Comparison of ENCODE assay signal across 23 cellular contexts in the genomic region with DNA sequence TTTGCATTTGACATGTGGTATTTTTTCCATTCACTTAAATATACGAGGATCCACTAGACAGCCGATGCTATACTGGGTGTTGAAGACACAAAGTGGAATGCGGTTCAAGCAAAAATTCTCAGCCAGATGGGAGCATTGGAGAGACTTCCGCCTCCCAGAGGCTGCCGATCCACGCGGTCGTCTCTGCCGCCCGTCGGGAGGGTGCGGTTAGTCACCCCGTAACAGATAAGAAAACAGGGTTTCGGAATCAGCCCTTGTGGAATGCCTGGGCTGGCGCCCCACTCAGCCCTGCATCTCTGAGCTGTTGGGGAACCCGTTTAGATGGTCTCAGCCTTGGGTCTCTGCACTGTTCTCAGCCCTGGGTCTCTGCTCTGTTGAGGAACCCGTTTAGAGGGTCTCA.
"Had no signal": no experiment of that assay in that cellular context is flagged by ENCODE, and none has a peak within 500 bp of the region (broad histone marks: within the 10 kb centered on the region; RNA-seq: fewer than 3 reads in every experiment).

No MANE protein-coding gene starts in this region.

- H3K36me3 ChIP-seq: breast epithelium, gastroesophageal sphincter, heart left ventricle, thoracic aorta had no signal

- H3K27me3 ChIP-seq: ascending aorta, breast epithelium, esophagus squamous epithelium, gastroesophageal sphincter, heart left ventricle, upper lobe of right lung had no signal

- H3K27me3 Mint-ChIP-seq: activated T-helper 17 cell treated with anti-CD3 and anti-CD28 coated beads, Interleukin-2, amount 50 U/mL, for 72 hours had no signal

- H3K4me2 ChIP-seq: smooth muscle cell had no signal

- H3K4me3 ChIP-seq: ascending aorta, breast epithelium, coronary artery, esophagus squamous epithelium, gastroesophageal sphincter, heart left ventricle, smooth muscle cell, thoracic aorta, upper lobe of right lung had no signal

- ATAC-seq: activated naive CD4-positive, alpha-beta T cell treated with anti-CD3 and anti-CD28 coated beads, Interleukin-2, amount 50 U/mL, for 72 hours; activated T-helper 17 cell treated with anti-CD3 and anti-CD28 coated beads, Interleukin-2, amount 50 U/mL, for 72 hours; gastroesophageal sphincter; heart left ventricle; left cardiac atrium; sciatic nerve; upper lobe of right lung had no signal

- DNase-seq: activated CD4-positive, alpha-beta T cell treated with anti-CD3 and anti-CD28 coated beads for 1 hour; activated T-cell treated with anti-CD3 and anti-CD28 coated beads, Interleukin-2, amount 50 U/mL, for 24 hours; cerebellar nuclear complex; esophagus squamous epithelium; heart left ventricle; islet precursor cell; left cardiac atrium; occipital lobe; stimulated activated CD4-positive, alpha-beta T cell treated with anti-CD3 and anti-CD28 coated beads, Interleukin-15, amount 100 ng/mL, for 24 hours; stimulated activated CD4-positive, alpha-beta T cell treated with anti-CD3 and anti-CD28 coated beads, Interleukin-4, amount 100 ng/mL, for 1 hour; stimulated activated naive CD4-positive, alpha-beta T cell; T1000; upper lobe of right lung had no signal

- H3K27ac ChIP-seq: ascending aorta, breast epithelium, coronary artery, esophagus squamous epithelium, gastroesophageal sphincter, heart left ventricle, thoracic aorta, upper lobe of right lung had no signal

- H3K27ac Mint-ChIP-seq: activated naive CD4-positive, alpha-beta T cell treated with anti-CD3 and anti-CD28 coated beads, Interleukin-2, amount 50 U/mL, for 72 hours; activated T-cell treated with anti-CD3 and anti-CD28 coated beads, Interleukin-2, amount 50 U/mL, for 24 hours; activated T-helper 17 cell treated with anti-CD3 and anti-CD28 coated beads, Interleukin-2, amount 50 U/mL, for 72 hours; T-helper 1 cell treated with Interleukin-12 subunit alpha and Interleukin-12 subunit beta and Interleukin-4 antibody, amounts not matched to agents 30 μg/mL and 1 μg/mL, for 36 hours had no signal

- H3K36me3 Mint-ChIP-seq: activated naive CD4-positive, alpha-beta T cell treated with anti-CD3 and anti-CD28 coated beads, Interleukin-2, amount 50 U/mL, for 72 hours had no signal

- H3K9me3 ChIP-seq: ascending aorta, breast epithelium, esophagus squamous epithelium, gastroesophageal sphincter, heart left ventricle, thoracic aorta, upper lobe of right lung had no signal

- H3K9me3 Mint-ChIP-seq: activated naive CD4-positive, alpha-beta T cell treated with anti-CD3 and anti-CD28 coated beads, Interleukin-2, amount 50 U/mL, for 72 hours; activated T-cell treated with anti-CD3 and anti-CD28 coated beads, Interleukin-2, amount 50 U/mL, for 24 hours; activated T-helper 17 cell treated with anti-CD3 and anti-CD28 coated beads, Interleukin-2, amount 50 U/mL, for 72 hours; T-helper 1 cell treated with Interleukin-12 subunit alpha and Interleukin-12 subunit beta and Interleukin-4 antibody, amounts not matched to agents 30 μg/mL and 1 μg/mL, for 36 hours had no signal

- H3K4me3 Mint-ChIP-seq: activated T-cell treated with anti-CD3 and anti-CD28 coated beads, Interleukin-2, amount 50 U/mL, for 24 hours; activated T-helper 17 cell treated with anti-CD3 and anti-CD28 coated beads, Interleukin-2, amount 50 U/mL, for 72 hours; T-helper 1 cell treated with Interleukin-12 subunit alpha and Interleukin-12 subunit beta and Interleukin-4 antibody, amounts not matched to agents 30 μg/mL and 1 μg/mL, for 36 hours had no signal
